ENCODE assay signal across 8 cellular contexts in the genomic region with DNA sequence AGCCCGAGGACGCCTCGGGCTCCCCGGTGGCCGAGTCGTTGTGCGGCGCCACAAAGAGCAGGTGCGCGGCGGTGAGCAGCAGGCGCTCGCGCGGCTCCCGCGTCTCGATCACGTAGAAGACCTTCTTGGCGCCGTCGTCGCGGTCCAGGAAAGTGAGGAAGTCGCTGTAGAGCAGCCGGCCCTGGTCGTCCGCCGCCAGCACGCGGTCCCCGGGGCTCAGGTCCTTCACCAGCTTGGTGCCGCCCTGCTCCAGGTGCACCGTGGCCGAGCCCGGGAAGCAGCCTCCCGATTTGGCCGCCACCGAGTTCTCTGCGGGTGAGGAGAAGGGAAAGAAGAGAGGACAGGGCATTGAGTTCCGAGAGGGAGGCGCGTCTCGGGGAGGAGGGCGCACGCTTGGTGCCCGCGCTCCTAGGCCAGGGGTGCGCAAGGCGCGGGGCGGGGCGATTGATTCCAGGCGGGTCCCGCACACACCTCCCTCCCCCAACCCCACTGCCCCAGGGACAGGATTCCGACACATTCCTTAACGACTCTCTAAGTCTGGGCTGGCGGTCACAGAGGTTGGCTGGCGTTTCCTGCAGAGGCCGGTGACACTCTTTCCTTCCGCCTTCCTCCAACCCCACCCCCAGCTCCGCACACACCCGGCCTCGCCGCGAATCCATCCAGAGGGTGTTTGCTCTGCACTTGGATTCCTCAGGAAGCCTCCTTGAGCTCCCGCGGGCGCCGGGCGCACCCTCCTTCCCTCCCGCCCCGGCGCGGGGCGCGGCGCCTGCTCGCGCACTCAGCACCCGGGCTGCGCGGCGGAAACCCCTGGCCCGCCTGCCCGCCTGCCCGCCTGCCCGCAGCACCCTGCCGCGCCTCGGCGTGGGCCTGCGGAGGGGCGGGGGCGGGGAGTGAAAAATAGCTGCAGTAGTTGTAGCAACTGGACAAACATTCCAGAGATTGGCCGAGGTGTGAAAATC. TPM values are rescaled to one million over a fixed set of nuclear protein-coding genes. Genes with fewer than 3 reads are reported as not detected.
DNase-seq lines count a peak whose midpoint lies in the region; ATAC-seq and TF ChIP-seq lines count a peak whose summit lies in the region.

No MANE protein-coding gene starts in this region.

- H3K4me2 ChIP-seq in BLaER1, result peak overlapping the region; percentile 95

- peak overlapping the region; percentile 68 for H3K4me3 ChIP-seq in BLaER1
- H3K4me3 ChIP-seq in HUES64 (ENCODE audit: low read length), result peak overlapping the region; percentile 46

- peaks cover 90% of the 10 kb centered on the region for H3K27me3 Mint-ChIP-seq in brain

- H3K27me3 ChIP-seq in BLaER1, result peaks cover 78% of the 10 kb centered on the region
- H3K27me3 ChIP-seq in HUES64 (ENCODE audit: insufficient read depth, low read length), result peaks cover 100% of the 10 kb centered on the region

- peak overlapping the region; percentile 82 to 86 (median 84) for H3K4me3 Mint-ChIP-seq in brain

- H3K4me1 ChIP-seq in BLaER1, result peaks cover 52% of the 10 kb centered on the region
- peaks cover 21% of the 10 kb centered on the region for H3K4me1 ChIP-seq in HUES64 (ENCODE audit: insufficient read depth, low read length)

- peak; percentile 80 for DNase-seq in mucosa of gallbladder (ENCODE audit: low spot score)
- no peak for DNase-seq in SW480 (ENCODE audit: low spot score)
- DNase-seq in RPMI8226, result no peak
- DNase-seq in C1 segment of cervical spinal cord (lab: John Stamatoyannopoulos, UW), result no peak

- no peak for ATAC-seq in HG02852 (IDR thresholded peaks at IDR 0.05; ENCODE audit: unreplicated experiment)

- H3K9me3 ChIP-seq in BLaER1 (peaks cover 10% of the 10 kb centered on the region; the same call in 1 of the 2 replicates), HUES64 (ENCODE audit: insufficient read depth, low read depth, low read length) (no peaks in the 10 kb centered on the region)

- H3K27ac ChIP-seq in BLaER1 (no peak overlapping the region), HUES64 (ENCODE audit: low read depth, low read length) (no peak overlapping the region; the same call in 1 of the 2 replicates)

- H4K20me1 ChIP-seq in BLaER1, result peaks cover 44% of the 10 kb centered on the region

- H3K4me1 Mint-ChIP-seq in brain, result peaks cover 31% of the 10 kb centered on the region

- H3K36me3 ChIP-seq in BLaER1 (no peaks in the 10 kb centered on the region), HUES64 (ENCODE audit: insufficient read depth, low read length) (no peaks in the 10 kb centered on the region)

- H3K27ac Mint-ChIP-seq in brain, result no peak overlapping the region

- H3K9me3 Mint-ChIP-seq in brain, result peaks cover 0 to 6% (median 1%) of the 10 kb centered on the region in 5 experiments

- TF ChIP-seq CTCF in brain (conservative IDR thresholded peaks at IDR 0.05), result no peak

- WGBS in HUES64, result 1% methylated on average over 96 of the region's 96 CpGs

- H3K9ac ChIP-seq in BLaER1, result 0 out of 2 replicates have a peak overlapping the region, but pooled peaks have one; percentile 10
- no peak overlapping the region for H3K9ac ChIP-seq in HUES64 (ENCODE audit: low read depth, low read length)

- H3K36me3 Mint-ChIP-seq in brain, result no peaks in the 10 kb centered on the region

RNA-seq across cellular contexts. Expression of gene SHH, which starts 8.6 kb away (rescaled TPM):
- polyA plus RNA-seq in HUES64 (2013, experiment 1 of 2), result 0.20 TPM
- 0.57 TPM for polyA plus RNA-seq in HUES64 (2013, experiment 2 of 2)
- 0.15 TPM for polyA plus RNA-seq in brain (ENCODE audit: insufficient read depth, low read depth, low replicate concordance)
- total RNA-seq in mucosa of gallbladder, result 134 TPM
